In genomic region chr5:12313602-12314001, GRCh38 we compare ENCODE assay signal across 20 cellular contexts.
DNase-seq lines count a peak whose midpoint lies in the region; ATAC-seq and TF ChIP-seq lines count a peak whose summit lies in the region.
"Had no signal": no experiment of that assay in that cellular context is flagged by ENCODE, and none has a peak within 500 bp of the region (broad histone marks: within the 10 kb centered on the region; RNA-seq: fewer than 3 reads in every experiment).

No MANE protein-coding gene starts in this region.

- H3K36me3 Mint-ChIP-seq in activated naive CD8-positive, alpha-beta T cell treated with anti-CD3 and anti-CD28 coated beads for 36 hours, result no peaks in the 10 kb centered on the region
- H3K36me3 Mint-ChIP-seq: IgD-negative memory B cell had no signal

- H3K4me1 Mint-ChIP-seq in activated naive CD8-positive, alpha-beta T cell treated with anti-CD3 and anti-CD28 coated beads for 36 hours, result no peaks in the 10 kb centered on the region
- H3K4me1 Mint-ChIP-seq: IgD-negative memory B cell had no signal

- peak; percentile 59 for DNase-seq in epithelial cell of esophagus (ENCODE audit: low read depth)
- DNase-seq in tibial artery, result no peak
- no peak for DNase-seq in NOMO-1 treated with dmso at 0.1 percent for 144 hours (lab: John Stamatoyannopoulos, UW; ENCODE audit: unreplicated experiment)
- DNase-seq in activated naive CD8-positive, alpha-beta T cell treated with anti-CD3 and anti-CD28 coated beads for 36 hours, result no peak
- no peak for DNase-seq in mesenteric fat pad (ENCODE audit: low spot score)
- DNase-seq: activated CD4-positive, alpha-beta T cell treated with anti-CD3 and anti-CD28 coated beads for 48 hours; activated effector memory CD4-positive, alpha-beta T cell treated with Interleukin-2 at 50 U/mL for 16 hours; adrenal gland; Caco-2; dermis blood vessel endothelial cell; erythroblast; left lung; mucosa of descending colon; NCI-H1930 had no signal

- H3K27me3 Mint-ChIP-seq in activated naive CD8-positive, alpha-beta T cell treated with anti-CD3 and anti-CD28 coated beads for 36 hours, result no peaks in the 10 kb centered on the region
- H3K27me3 Mint-ChIP-seq: IgD-negative memory B cell had no signal

- H3K27ac ChIP-seq in tibial artery, result no peak overlapping the region
- H3K27ac ChIP-seq: adrenal gland, left lung, neutrophil had no signal

- no peak overlapping the region for H3K4me3 Mint-ChIP-seq in activated naive CD8-positive, alpha-beta T cell treated with anti-CD3 and anti-CD28 coated beads for 36 hours
- H3K4me3 Mint-ChIP-seq: IgD-negative memory B cell had no signal

- intact Hi-C loops in tibial artery (cut with DNase I; ENCODE audit: low total_unique reads), result no loop called here

- H3K9me3 Mint-ChIP-seq in activated naive CD8-positive, alpha-beta T cell treated with anti-CD3 and anti-CD28 coated beads for 36 hours, result peaks cover 6% of the 10 kb centered on the region
- H3K9me3 Mint-ChIP-seq: IgD-negative memory B cell had no signal

- no peaks in the 10 kb centered on the region for H3K4me1 ChIP-seq in tibial artery
- H3K4me1 ChIP-seq: adrenal gland, Caco-2, HAP-1, left lung had no signal

- H3K27me3 ChIP-seq in tibial artery, result no peaks in the 10 kb centered on the region
- H3K27me3 ChIP-seq: adrenal gland, left lung, neutrophil had no signal

- no peaks in the 10 kb centered on the region for H3K9me3 ChIP-seq in tibial artery
- H3K9me3 ChIP-seq: Caco-2, HAP-1, left lung, mucosa of descending colon, neutrophil had no signal

- H3K27ac Mint-ChIP-seq in activated naive CD8-positive, alpha-beta T cell treated with anti-CD3 and anti-CD28 coated beads for 36 hours, result no peak overlapping the region
- H3K27ac Mint-ChIP-seq: IgD-negative memory B cell had no signal

- ATAC-seq in GM19324 (IDR thresholded peaks at IDR 0.05; ENCODE audit: low FRiP score, unreplicated experiment) (peak; percentile 46), HG02759 (IDR thresholded peaks at IDR 0.05; ENCODE audit: unreplicated experiment) (peak; percentile 93), HG03175 (IDR thresholded peaks at IDR 0.05; ENCODE audit: unreplicated experiment) (peak; percentile 73)
- ATAC-seq: left lung, mucosa of descending colon had no signal

- no peaks in the 10 kb centered on the region for H3K36me3 ChIP-seq in tibial artery
- H3K36me3 ChIP-seq: adrenal gland, HAP-1, left lung, neutrophil had no signal

- H3K4me3 ChIP-seq in epithelial cell of esophagus (ENCODE audit: low read length) (no peak overlapping the region), tibial artery (no peak overlapping the region)
- H3K4me3 ChIP-seq: adrenal gland, HAP-1, left lung, mucosa of descending colon had no signal

- no peak for TF ChIP-seq CTCF in epithelial cell of esophagus (IDR thresholded peaks at IDR 0.05; ENCODE audit: insufficient read depth, low read depth, low read length, missing control alignments)
- no peak for TF ChIP-seq CTCF in tibial artery (IDR thresholded peaks at IDR 0.05)
